Comparison of ENCODE assay signal across 11 cellular contexts in genomic region chr14:40920380-40920779, GRCh38.
"Had no signal": no experiment of that assay in that cellular context is flagged by ENCODE, and none has a peak within 500 bp of the region (broad histone marks: within the 10 kb centered on the region; RNA-seq: fewer than 3 reads in every experiment).

No MANE protein-coding gene starts in this region.

- H3K9ac ChIP-seq: GM23248 had no signal

- H3K9me3 ChIP-seq: HAP-1 had no signal

- H3K4me2 ChIP-seq: GM23338 had no signal

- FAIRE-seq: H1, H54 had no signal

- H3K36me3 ChIP-seq: HAP-1 had no signal

- DNase-seq: GM23248, GOT3, H7, H9, HCEC 1CT, HFFc6 had no signal

- H3K27ac ChIP-seq: GM23248 had no signal

- H3K4me1 ChIP-seq: HAP-1 had no signal

- H2AFZ ChIP-seq: GM23248, GM23338 had no signal

- H3K4me3 ChIP-seq: GM23248, GM23338, HAP-1 had no signal

- ATAC-seq: GM23338, HCT116 had no signal
